ENCODE assay signal across 19 cellular contexts in the genomic region with DNA sequence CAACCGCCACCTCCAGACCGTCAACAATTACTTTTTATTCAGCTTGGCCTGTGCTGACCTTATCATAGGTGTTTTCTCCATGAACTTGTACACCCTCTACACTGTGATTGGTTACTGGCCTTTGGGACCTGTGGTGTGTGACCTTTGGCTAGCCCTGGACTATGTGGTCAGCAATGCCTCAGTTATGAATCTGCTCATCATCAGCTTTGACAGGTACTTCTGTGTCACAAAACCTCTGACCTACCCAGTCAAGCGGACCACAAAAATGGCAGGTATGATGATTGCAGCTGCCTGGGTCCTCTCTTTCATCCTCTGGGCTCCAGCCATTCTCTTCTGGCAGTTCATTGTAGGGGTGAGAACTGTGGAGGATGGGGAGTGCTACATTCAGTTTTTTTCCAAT.
DNase-seq lines count a peak whose midpoint lies in the region; ATAC-seq, FAIRE-seq and TF ChIP-seq lines count a peak whose summit lies in the region.
"Had no signal": no experiment of that assay in that cellular context is flagged by ENCODE, and none has a peak within 500 bp of the region (broad histone marks: within the 10 kb centered on the region; RNA-seq: fewer than 3 reads in every experiment).

No MANE protein-coding gene starts in this region.

- CTCF ChIA-PET in PC-9 (lab: Charles Lee) = no interaction called here

- H3K4me1 ChIP-seq in heart left ventricle (peaks cover 0 to 3% (median 0%) of the 10 kb centered on the region in 12 donors), right atrium auricular region (peaks cover 0 to 4% of the 10 kb centered on the region in 2 donors), PC-9 (replicated peaks; ENCODE audit: insufficient read depth) (no peaks in the 10 kb centered on the region)
- H3K4me1 ChIP-seq: BE2C had no signal

- H3F3A ChIP-seq in PC-9 (ENCODE audit: insufficient read depth, low read depth) = no peaks in the 10 kb centered on the region

- TF ChIP-seq CTCF in heart left ventricle (IDR thresholded peaks at IDR 0.05) = no peak
- no peak for TF ChIP-seq CTCF in right atrium auricular region (IDR thresholded peaks at IDR 0.05)
- TF ChIP-seq CTCF in PC-9 (conservative IDR thresholded peaks at IDR 0.05) = no peak

- H4K20me1 ChIP-seq in PC-9 (ENCODE audit: insufficient read depth) = no peaks in the 10 kb centered on the region

- intact Hi-C loops in heart left ventricle (cut with DNase I) = no loop called here
- intact Hi-C loops in PC-9 (cut with micrococcal nuclease; ENCODE audit: unreplicated experiment) = no loop called here

- POLR2A ChIA-PET in PC-9 (lab: Charles Lee; ENCODE audit: unreplicated experiment) = interaction anchor here (0.6 kb wide), 1 partner anchor 62 kb away, joined by 6 read pairs; no protein-coding TSS in a partner anchor

- no peaks in the 10 kb centered on the region for H3K9me2 ChIP-seq in PC-9 (ENCODE audit: insufficient read depth)

- H3K27ac ChIP-seq in heart left ventricle (no peak overlapping the region), right atrium auricular region (peak overlapping the region in 1 of 2 donors; percentile 20), PC-9 (peak overlapping the region; percentile 50; the same call in 1 of the 2 replicates)
- H3K27ac ChIP-seq: HL-60 had no signal

- H3K27me3 ChIP-seq in heart left ventricle (no peaks in the 10 kb centered on the region), right atrium auricular region (no peaks in the 10 kb centered on the region), PC-9 (ENCODE audit: insufficient read depth, low read depth) (no peaks in the 10 kb centered on the region)
- H3K27me3 ChIP-seq: BE2C had no signal

- whole genome bisulfite sequencing in heart left ventricle, 4 donors = 88 to 95% (median 91%) methylated on average over 3 of the region's 3 CpGs

- ATAC-seq in heart left ventricle = peak in 3 of 4 donors; percentile 24 to 42 (median 42)
- ATAC-seq: GM23338 had no signal

- H3K4me3 ChIP-seq in heart left ventricle (no peak overlapping the region), right atrium auricular region (no peak overlapping the region), PC-9 (no peak overlapping the region)
- H3K4me3 ChIP-seq: GM23338 had no signal

- H2AFZ ChIP-seq in PC-9 = peak overlapping the region; percentile 2; the same call in 1 of the 2 replicates
- H2AFZ ChIP-seq: GM23338 had no signal

- no peak overlapping the region for H3K4me2 ChIP-seq in PC-9
- H3K4me2 ChIP-seq: GM23338 had no signal

- H3K79me2 ChIP-seq in PC-9 (ENCODE audit: low read depth) = no peaks in the 10 kb centered on the region

- FAIRE-seq in GM12891 (lab: Jason Lieb, UNC) = no peak
- FAIRE-seq: D721Med, G401.6, GM12892, GM18507, H54 had no signal

- H3K36me3 ChIP-seq in heart left ventricle (no peaks in the 10 kb centered on the region), right atrium auricular region (no peaks in the 10 kb centered on the region), PC-9 (ENCODE audit: low read depth) (no peaks in the 10 kb centered on the region)
- H3K36me3 ChIP-seq: BE2C had no signal

- no peaks in the 10 kb centered on the region for H3K9me3 ChIP-seq in heart left ventricle
- no peaks in the 10 kb centered on the region for H3K9me3 ChIP-seq in right atrium auricular region
- no peaks in the 10 kb centered on the region for H3K9me3 ChIP-seq in PC-9 (ENCODE audit: insufficient read depth, low read depth)
- H3K9me3 ChIP-seq: BE2C had no signal

- no peak for DNase-seq in heart left ventricle
- DNase-seq in right atrium auricular region (ENCODE audit: low spot score) = no peak
- peak in 1 of 2 experiments; percentile 25 for DNase-seq in PC-9
- DNase-seq in islet precursor cell = peak; percentile 90
- DNase-seq in GM12891 (ENCODE audit: insufficient read length, low spot score) = no peak
- no peak for DNase-seq in AG08396 (ENCODE audit: low spot score)
- DNase-seq: BE2C; C1 segment of cervical spinal cord; CD4-positive, CD25-positive, alpha-beta regulatory T cell; CD8-positive, alpha-beta memory T cell; COR-L47; HCEC 1CT had no signal

- BruUV-seq in PC-9 (replicated peaks; lab: Mats Ljungman, UMichigan) = no TSS peak

- no peak for TF ChIP-seq POLR2A in heart left ventricle (IDR thresholded peaks at IDR 0.05)
- no peak for TF ChIP-seq POLR2A in GM12891 (IDR thresholded peaks at IDR 0.05; ENCODE audit: low read depth, low read length)

TF ChIP-seq in GM12891, 5 proteins besides CTCF, POLR2A, EP300 and RAD21:
- no peak for TF ChIP-seq PAX5 (IDR thresholded peaks at IDR 0.05; ENCODE audit: insufficient read depth, low read length, severe bottlenecking)
- no peak for TF ChIP-seq POU2F2 (IDR thresholded peaks at IDR 0.05; ENCODE audit: low read depth, low read length)
- TF ChIP-seq TAF1 (IDR thresholded peaks at IDR 0.05; ENCODE audit: low read depth, low read length) = no peak
TF ChIP-seq in GM12891: peak in this region for 0.
